8 cellular contexts compared by ENCODE assay signal in genomic region chr3:66989860-66990696, GRCh38. TPM values are rescaled to one million over a fixed set of nuclear protein-coding genes. Genes with fewer than 3 reads are reported as not detected.
DNase-seq lines count a peak whose midpoint lies in the region; ATAC-seq and TF ChIP-seq lines count a peak whose summit lies in the region.

No MANE protein-coding gene starts in this region.

- WGBS in lower leg skin, 2 donors, result 83 to 84% methylated on average over 7 of the region's 7 CpGs

- intact Hi-C loops in lower leg skin (cut with DNase I; ENCODE audit: low total_unique reads), result no loop called here

- TF ChIP-seq POLR2A in lower leg skin (IDR thresholded peaks at IDR 0.05), result no peak

- TF ChIP-seq CTCF in GM12864 (IDR thresholded peaks at IDR 0.05; ENCODE audit: low read depth, low read length, missing control alignments), result peak; percentile 85
- no peak for TF ChIP-seq CTCF in lower leg skin (IDR thresholded peaks at IDR 0.05)

- H3K4me3 ChIP-seq in GM12864 (ENCODE audit: low read depth, low read length) (peak overlapping the region; percentile 67), lower leg skin (ENCODE audit: low read depth, poor library complexity, severe bottlenecking) (no peak overlapping the region)

- DNase-seq in GM12864 (ENCODE audit: low read depth) (peak; percentile 67), cerebellar cortex (ENCODE audit: low spot score) (peak; percentile 29), cerebellum (ENCODE audit: low spot score) (no peak), T-helper 9 cell (no peak), HK-2 (ENCODE audit: unreplicated experiment) (no peak), lower leg skin (ENCODE audit: low spot score in 2 of 2) (no peak)

- ATAC-seq in GM21360 (IDR thresholded peaks at IDR 0.05; ENCODE audit: unreplicated experiment), result peak; percentile 78
- peak; percentile 78 for ATAC-seq in HG03521 (IDR thresholded peaks at IDR 0.05; ENCODE audit: unreplicated experiment)

RNA-seq across cellular contexts. Expression of gene KBTBD8, which starts 8.0 kb away (rescaled TPM):
- 9.0 TPM for total RNA-seq in cerebellum
- total RNA-seq in lower leg skin, result 1 to 10 TPM in 1 of 4 donors, under 1 TPM in 3; 0.13 to 3.0 (median 0.65) TPM

Comparison
In these comparisons a context has a peak if more than half of its experiments do, and no peak if none do; other contexts are left out.
1. DNase-seq: peak in GM12864 (single experiment) and cerebellar cortex (single experiment); none in cerebellum (single experiment), T-helper 9 cell (single experiment), HK-2 (single experiment) and lower leg skin (0 of 2).